In genomic region chr9:136992819-136993369, GRCh38 we compare ENCODE assay signal across 7 cellular contexts. TPM values are rescaled to one million over a fixed set of nuclear protein-coding genes. Genes with fewer than 3 reads are reported as not detected.
DNase-seq lines count a peak whose midpoint lies in the region; ATAC-seq and TF ChIP-seq lines count a peak whose summit lies in the region.

No MANE protein-coding gene starts in this region.

- H3K27ac ChIP-seq in GM23338 (ENCODE audit: low read depth): no peak overlapping the region
- H3K27ac ChIP-seq in iPS DF 6.9 (ENCODE audit: low read length): no peak overlapping the region

- H3K79me2 ChIP-seq in GM23338 (replicated peaks; ENCODE audit: insufficient read depth): no peaks in the 10 kb centered on the region

- no CpG with 5 or more reads among the region's 18 CpGs for WGBS in iPS DF 6.9 (ENCODE audit: insufficient coverage, insufficient read length)

- H3K4me1 Mint-ChIP-seq in GM23338: peaks cover 3% of the 10 kb centered on the region
- H3K4me1 Mint-ChIP-seq in stimulated activated naive B cell treated with anti-CD40 and anti-IgM and Interleukin-4, amounts not matched to agents 10 μg/mL and 1 μg/mL and 100 μg/mL, for 72 hours: peaks cover 20 to 51% of the 10 kb centered on the region in 2 donors

- H3K9me3 Mint-ChIP-seq in GM23338: peaks cover 10% of the 10 kb centered on the region
- H3K9me3 Mint-ChIP-seq in stimulated activated naive B cell treated with anti-CD40 and anti-IgM and Interleukin-4, amounts not matched to agents 10 μg/mL and 1 μg/mL and 100 μg/mL, for 72 hours: no peaks in the 10 kb centered on the region

- no peaks in the 10 kb centered on the region for H3F3A ChIP-seq in GM23338 (replicated peaks; ENCODE audit: low read depth)

- no peak overlapping the region for H3K27ac Mint-ChIP-seq in GM23338
- peak overlapping the region; percentile 95 for H3K27ac Mint-ChIP-seq in stimulated activated naive B cell treated with anti-CD40 and anti-IgM and Interleukin-4, amounts not matched to agents 10 μg/mL and 1 μg/mL and 100 μg/mL, for 72 hours

- H3K27me3 Mint-ChIP-seq in GM23338 (ENCODE audit: insufficient read depth, low read depth, poor library complexity): peaks cover 30% of the 10 kb centered on the region
- H3K27me3 Mint-ChIP-seq in stimulated activated naive B cell treated with anti-CD40 and anti-IgM and Interleukin-4, amounts not matched to agents 10 μg/mL and 1 μg/mL and 100 μg/mL, for 72 hours: peaks cover 9 to 44% of the 10 kb centered on the region in 2 donors

- H3K4me3 Mint-ChIP-seq in GM23338: peak overlapping the region; percentile 80
- peak overlapping the region; percentile 89 to 96 for H3K4me3 Mint-ChIP-seq in stimulated activated naive B cell treated with anti-CD40 and anti-IgM and Interleukin-4, amounts not matched to agents 10 μg/mL and 1 μg/mL and 100 μg/mL, for 72 hours

- ATAC-seq in GM23338: no peak
- no peak for ATAC-seq in stimulated activated naive B cell treated with anti-CD40 and anti-IgM and Interleukin-4, amounts not matched to agents 10 μg/mL and 1 μg/mL and 100 μg/mL, for 72 hours (replicated peaks)

- H3K4me1 ChIP-seq in GM23338 (ENCODE audit: insufficient read depth) (peaks cover 6% of the 10 kb centered on the region; the same call in 1 of the 2 replicates), iPS DF 6.9 (ENCODE audit: control insufficient read depth, insufficient read depth, low read length) (peaks cover 18% of the 10 kb centered on the region)

- no peaks in the 10 kb centered on the region for H3K9me3 ChIP-seq in iPS DF 6.9 (ENCODE audit: control insufficient read depth, insufficient read depth, low read length)

- H3K4me2 ChIP-seq in GM23338: peak overlapping the region; percentile 88

- TF ChIP-seq CTCF in GM23338 (conservative IDR thresholded peaks at IDR 0.05; ENCODE audit: low read depth in 2 of 2) (no peak), WI38 (IDR thresholded peaks at IDR 0.05; ENCODE audit: low read depth, low read length) (no peak)

- H3K36me3 Mint-ChIP-seq in GM23338 (ENCODE audit: low read depth): no peaks in the 10 kb centered on the region; the same call in 2 of the 3 replicates
- peaks cover 12 to 18% of the 10 kb centered on the region in 2 donors for H3K36me3 Mint-ChIP-seq in stimulated activated naive B cell treated with anti-CD40 and anti-IgM and Interleukin-4, amounts not matched to agents 10 μg/mL and 1 μg/mL and 100 μg/mL, for 72 hours

- peaks cover 49% of the 10 kb centered on the region for H3K27me3 ChIP-seq in GM23338 (ENCODE audit: insufficient read depth)
- no peaks in the 10 kb centered on the region; the same call in 1 of the 2 replicates for H3K27me3 ChIP-seq in iPS DF 6.9 (ENCODE audit: control insufficient read depth, insufficient read depth, low read length)

- H4K20me1 ChIP-seq in GM23338 (replicated peaks; ENCODE audit: insufficient read depth): no peaks in the 10 kb centered on the region

- H3K36me3 ChIP-seq in GM23338 (ENCODE audit: insufficient read depth) (no peaks in the 10 kb centered on the region), iPS DF 6.9 (ENCODE audit: control insufficient read depth, insufficient read depth, low read length) (no peaks in the 10 kb centered on the region; the same call in 1 of the 2 replicates)

- no peaks in the 10 kb centered on the region for H3K9me2 ChIP-seq in GM23338 (ENCODE audit: insufficient read depth)

- DNase-seq in GM23338 (ENCODE audit: low spot score): no peak
- DNase-seq in iPS DF 6.9 (ENCODE audit: low read depth, low spot score): no peak
- no peak for DNase-seq in stimulated activated naive B cell treated with anti-CD40 and anti-IgM and Interleukin-4, amounts not matched to agents 10 μg/mL and 1 μg/mL and 100 μg/mL, for 72 hours
- no peak for DNase-seq in LoVo (ENCODE audit: low spot score)
- DNase-seq in OCI-M1 (lab: John Stamatoyannopoulos, UW): no peak
- DNase-seq in NCI-H2081 treated with DMSO at 0.1 percent for 48 hours (lab: John Stamatoyannopoulos, UW): no peak

- H3K4me3 ChIP-seq in GM23338: peak overlapping the region; percentile 86
- H3K4me3 ChIP-seq in WI38 (ENCODE audit: low read depth, low read length): peak overlapping the region; percentile 79
- peak overlapping the region; percentile 75; the same call in 1 of the 2 replicates for H3K4me3 ChIP-seq in iPS DF 6.9 (ENCODE audit: low read length)

- no peak overlapping the region for H2AFZ ChIP-seq in GM23338

TF ChIP-seq in GM23338, 12 proteins besides CTCF, POLR2A, EP300 and RAD21 (continues in another document):
- TF ChIP-seq ZNF331 (CRISPR knock-in tag; IDR thresholded peaks at IDR 0.05; ENCODE audit: low read depth) (no peak), EZH2phosphoT487 (IDR thresholded peaks at IDR 0.05; ENCODE audit: unreplicated experiment) (no peak), JUNB (IDR thresholded peaks at IDR 0.05; ENCODE audit: unreplicated experiment) (no peak), ZNF114 (CRISPR knock-in tag; IDR thresholded peaks at IDR 0.05) (no peak), REST (IDR thresholded peaks at IDR 0.05; ENCODE audit: unreplicated experiment) (no peak), STAT1 (IDR thresholded peaks at IDR 0.05; ENCODE audit: unreplicated experiment) (no peak), CREB1 (CRISPR knock-in tag; IDR thresholded peaks at IDR 0.05; ENCODE audit: low read depth) (no peak), ETS1 (IDR thresholded peaks at IDR 0.05) (no peak), POLR2AphosphoS5 (IDR thresholded peaks at IDR 0.05; ENCODE audit: low read depth) (no peak), EZH2 (IDR thresholded peaks at IDR 0.05; ENCODE audit: low read depth, unreplicated experiment) (no peak), NANOG (IDR thresholded peaks at IDR 0.05; ENCODE audit: borderline replicate concordance) (no peak)

RNA-seq across cellular contexts. Expression of gene PAXX, which starts 0.7 kb away (rescaled TPM):
- 33.9 and 71.5 TPM in 2 replicates for total RNA-seq in GM23338 (2014; rRNA removed; shearing (Covaris generic))
- 86.0 and 88.3 TPM in 2 replicates for polyA plus RNA-seq in GM23338 (2016; fragmentation: Nextera tagmentation; extraction: Ambion mirVana)

RNA-seq across cellular contexts. Expression of gene CLIC3, which starts 3.5 kb away (rescaled TPM):
- total RNA-seq in GM23338 (2014; rRNA removed; shearing (Covaris generic)): 0.56 TPM in 1 of 2 replicates, not detected in the other
- polyA plus RNA-seq in GM23338 (2016; fragmentation: Nextera tagmentation; extraction: Ambion mirVana): 0.53 and 0.57 TPM in 2 replicates

RNA-seq across cellular contexts. Expression of gene LCNL1, which starts 10.1 kb away (rescaled TPM):
- not detected in 2 replicates for total RNA-seq in GM23338 (2014; rRNA removed; shearing (Covaris generic))
- 0.11 and 0.14 TPM in 2 replicates for polyA plus RNA-seq in GM23338 (2016; fragmentation: Nextera tagmentation; extraction: Ambion mirVana)

RNA-seq across cellular contexts. Expression of gene PTGDS, which starts 15.6 kb away (rescaled TPM):
- total RNA-seq in GM23338 (2014; rRNA removed; shearing (Covaris generic)): 1.9 TPM in 1 of 2 replicates, not detected in the other
- polyA plus RNA-seq in GM23338 (2016; fragmentation: Nextera tagmentation; extraction: Ambion mirVana): 3.1 and 5.9 TPM in 2 replicates

RNA-seq across cellular contexts. Expression of gene ABCA2, which starts 35.1 kb away (rescaled TPM):
- total RNA-seq in GM23338 (2014; rRNA removed; shearing (Covaris generic)): 14.2 and 16.0 TPM in 2 replicates
- 5.6 and 7.0 TPM in 2 replicates for polyA plus RNA-seq in GM23338 (2016; fragmentation: Nextera tagmentation; extraction: Ambion mirVana)
